Comparison of ENCODE assay signal across 29 cellular contexts in the genomic region with DNA sequence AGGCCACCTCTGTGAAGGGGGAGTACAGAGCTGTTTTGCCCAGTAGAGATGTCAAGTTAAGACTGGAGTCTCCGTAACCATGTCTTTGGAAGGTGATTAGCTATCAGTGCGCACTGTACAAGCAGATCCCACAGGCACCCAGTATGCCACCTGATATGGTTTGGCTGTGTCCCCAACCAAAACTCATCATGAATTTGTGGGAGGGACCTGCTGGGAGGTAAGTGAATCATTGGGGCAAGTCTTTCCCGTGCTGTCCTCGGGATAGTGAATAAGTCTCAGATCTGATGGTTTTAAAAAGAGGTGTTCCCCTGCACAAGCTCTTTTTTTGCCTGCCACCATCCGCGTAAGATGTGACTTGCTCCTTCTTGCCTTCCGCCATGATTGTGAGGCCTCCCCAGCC.
"Had no signal": no experiment of that assay in that cellular context is flagged by ENCODE, and none has a peak within 500 bp of the region (broad histone marks: within the 10 kb centered on the region; RNA-seq: fewer than 3 reads in every experiment).

No MANE protein-coding gene starts in this region.

- DNase-seq: activated CD4-positive, alpha-beta T cell treated with anti-CD3 and anti-CD28 coated beads for 4 hours; activated CD4-positive, alpha-beta T cell treated with anti-CD3 and anti-CD28 coated beads, Interleukin-2, amount 50 U/mL, for 4 hours; activated CD4-positive, CD25-positive, alpha-beta regulatory T cell; activated CD8-positive, alpha-beta memory T cell treated with anti-CD3 and anti-CD28 coated beads, Interleukin-2, amount 50 U/mL, for 48 hours; activated gamma-delta T cell; activated naive CD4-positive, alpha-beta T cell treated with anti-CD3 and anti-CD28 coated beads, Interleukin-2, amount 10 ng/mL, durations not matched to agents 7 days and 5 days; activated naive CD8-positive, alpha-beta T cell treated with anti-CD3 and anti-CD28 coated beads, Interleukin-2, amount 10 ng/mL, durations not matched to agents 7 days and 5 days; activated T-cell treated with anti-CD3 and anti-CD28 coated beads, Interleukin-2, amount 50 U/mL, for 24 hours; effector CD8-positive, alpha-beta T cell; erythroblast; foreskin fibroblast; hippocampal formation; immature natural killer cell; midbrain; naive thymus-derived CD4-positive, alpha-beta T cell; nucleus accumbens; pancreas; psoas muscle; small intestine; stimulated activated CD4-positive, alpha-beta T cell treated with anti-CD3 and anti-CD28 coated beads, Interleukin-4, amount 100 ng/mL, for 4 hours; stimulated activated CD8-positive, alpha-beta memory T cell treated with anti-CD3 and anti-CD28 coated beads, Interleukin-4, amount 100 ng/mL, for 48 hours; stomach; T-helper 1 cell; thyroid gland; upper lobe of left lung had no signal

- H3K27ac ChIP-seq: pancreas, psoas muscle, sigmoid colon, thyroid gland, upper lobe of left lung, vagina had no signal

- H3K9me3 ChIP-seq: ascending aorta, pancreas, psoas muscle, sigmoid colon, stomach, thyroid gland, upper lobe of left lung, vagina had no signal

- H3K4me3 ChIP-seq: ascending aorta, pancreas, psoas muscle, sigmoid colon, stomach, thyroid gland, upper lobe of left lung, vagina had no signal

- ATAC-seq: naive thymus-derived CD4-positive, alpha-beta T cell; pancreas; psoas muscle; stimulated activated memory B cell treated with anti-CD40 and anti-IgM and Interleukin-4, amounts not matched to agents 10 μg/mL and 1 μg/mL and 100 μg/mL, for 72 hours had no signal

- H3K27me3 ChIP-seq: ascending aorta, pancreas, sigmoid colon, stomach, thyroid gland, upper lobe of left lung, vagina had no signal

- H3K4me1 ChIP-seq: pancreas, psoas muscle had no signal
